In the genomic region with DNA sequence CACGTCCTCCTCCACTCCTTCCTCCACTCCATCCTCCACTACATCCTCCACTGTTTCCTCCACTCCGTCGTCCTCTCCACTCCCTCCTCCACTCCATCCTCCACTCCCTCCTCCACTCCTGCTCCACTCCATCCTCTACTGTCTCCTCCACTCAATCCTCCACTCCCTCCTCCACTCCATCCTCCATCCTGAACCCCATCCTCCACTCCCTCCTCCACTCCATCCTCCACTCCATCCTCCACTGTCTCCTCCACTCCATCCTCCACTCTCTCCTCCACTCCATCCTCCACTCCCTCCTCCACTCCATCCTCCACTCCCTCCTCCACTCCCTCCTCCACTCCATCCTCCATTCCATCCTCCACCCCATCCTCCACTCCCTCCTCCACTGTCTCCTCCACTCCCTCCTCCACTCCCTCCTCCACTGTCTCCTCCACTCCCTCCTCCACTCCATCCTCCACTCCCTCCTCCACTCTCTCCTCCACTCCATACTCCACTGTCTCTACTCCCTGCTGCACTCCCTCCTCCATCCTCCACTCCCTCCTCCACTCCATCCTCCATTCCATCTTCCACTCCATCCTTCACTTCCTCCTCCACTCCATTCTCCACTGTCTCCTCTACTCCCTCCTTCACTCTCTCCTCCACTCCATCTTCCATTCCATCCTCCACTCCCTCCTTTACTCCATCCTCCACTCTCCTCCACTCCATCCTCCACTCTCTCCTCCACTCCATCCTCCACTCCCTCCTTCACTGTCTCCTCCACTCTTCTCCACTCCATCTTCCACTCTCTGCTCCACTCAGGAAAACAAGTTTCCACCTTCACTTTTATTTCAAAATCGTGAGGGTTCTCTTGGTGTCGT, we compare ENCODE assay signal across 29 cellular contexts. TPM values are rescaled to one million over a fixed set of nuclear protein-coding genes. Genes with fewer than 3 reads are reported as not detected.
"Had no signal": no experiment of that assay in that cellular context is flagged by ENCODE, and none has a peak within 500 bp of the region (broad histone marks: within the 10 kb centered on the region; RNA-seq: fewer than 3 reads in every experiment).

No MANE protein-coding gene starts in this region.

- H3K36me3 Mint-ChIP-seq: activated CD4-positive, alpha-beta memory T cell treated with anti-CD3 and anti-CD28 coated beads for 36 hours had no signal

- H3K27ac ChIP-seq: brain microvascular endothelial cell, epithelial cell of prostate, esophagus squamous epithelium, heart right ventricle, left lung, lower lobe of right lung, skin epidermis, thyroid gland, upper lobe of right lung, VCaP had no signal

- H3K27ac Mint-ChIP-seq: activated CD4-positive, alpha-beta memory T cell treated with anti-CD3 and anti-CD28 coated beads for 36 hours; progenitor cell of endocrine pancreas; T-helper 1 cell treated with Interleukin-12 subunit alpha and Interleukin-12 subunit beta and Interleukin-4 antibody, amounts not matched to agents 30 μg/mL and 1 μg/mL, for 36 hours had no signal

- DNase-seq: activated CD4-positive, alpha-beta memory T cell treated with anti-CD3 and anti-CD28 coated beads for 36 hours; activated CD4-positive, alpha-beta T cell treated with anti-CD3 and anti-CD28 coated beads for 48 hours; activated CD8-positive, alpha-beta memory T cell treated with anti-CD3 and anti-CD28 coated beads, Interleukin-2, amount 50 U/mL, for 4 hours; activated gamma-delta T cell; activated naive CD4-positive, alpha-beta T cell treated with anti-CD3 and anti-CD28 coated beads, Interleukin-2, amount 50 U/mL, for 16 hours; activated T-cell treated with anti-CD3 and anti-CD28 coated beads, Interleukin-2, amount 50 U/mL, for 1 hour; amniotic stem cell; brain microvascular endothelial cell; dermis blood vessel endothelial cell; effector CD4-positive, alpha-beta T cell; esophagus squamous epithelium; foreskin melanocyte; heart right ventricle; left lung; lower lobe of right lung; stimulated activated CD4-positive, alpha-beta T cell treated with anti-CD3 and anti-CD28 coated beads, Interleukin-12 subunit alpha, Interleukin-12 subunit beta, amount 100 ng/mL, for 4 hours; stimulated activated CD4-positive, alpha-beta T cell treated with anti-CD3 and anti-CD28 coated beads, Interleukin-4, amount 100 ng/mL, for 1 hour; stimulated activated naive CD8-positive, alpha-beta T cell treated with anti-CD3 and anti-CD28 coated beads, Interleukin-15, Interleukin-2, amounts not matched to agents 100 U/mL and 50 U/mL, for 24 hours; substantia nigra; SW 1271; T-helper 9 cell; thyroid gland; upper lobe of right lung had no signal

- H3K9me3 ChIP-seq: lower lobe of right lung, thyroid gland had no signal

- H3K4me3 Mint-ChIP-seq: activated CD4-positive, alpha-beta memory T cell treated with anti-CD3 and anti-CD28 coated beads for 36 hours; T-helper 1 cell treated with Interleukin-12 subunit alpha and Interleukin-12 subunit beta and Interleukin-4 antibody, amounts not matched to agents 30 μg/mL and 1 μg/mL, for 36 hours had no signal

- H3K4me1 ChIP-seq: esophagus squamous epithelium, left lung, lower lobe of right lung, thyroid gland, upper lobe of right lung had no signal

- H3K27me3 ChIP-seq: brain microvascular endothelial cell, esophagus squamous epithelium, heart right ventricle, left lung, thyroid gland, upper lobe of right lung had no signal

- ATAC-seq: activated CD4-positive, CD25-positive, alpha-beta regulatory T cell treated with anti-CD3 and anti-CD28 coated beads, Interleukin-2, amount 50 U/mL, for 24 hours; heart right ventricle; left lung; lower lobe of right lung; stimulated activated naive CD8-positive, alpha-beta T cell treated with anti-CD3 and anti-CD28 coated beads, Interleukin-15, Interleukin-2, amounts not matched to agents 100 U/mL and 50 U/mL, for 24 hours; upper lobe of right lung had no signal

- H3K4me3 ChIP-seq: esophagus squamous epithelium, heart right ventricle, left lung, lower lobe of right lung, skin epidermis, thyroid gland, upper lobe of right lung had no signal

- H3K36me3 ChIP-seq: brain microvascular endothelial cell, heart right ventricle, left lung, lower lobe of right lung, thyroid gland, upper lobe of right lung had no signal

RNA-seq across cellular contexts. Expression of gene B3GNT7, which starts 14.3 kb away (rescaled TPM):
- total RNA-seq: activated CD4-positive, alpha-beta memory T cell treated with anti-CD3 and anti-CD28 coated beads for 36 hours had no signal
